Comparison of ENCODE assay signal across 7 cellular contexts in the genomic region with DNA sequence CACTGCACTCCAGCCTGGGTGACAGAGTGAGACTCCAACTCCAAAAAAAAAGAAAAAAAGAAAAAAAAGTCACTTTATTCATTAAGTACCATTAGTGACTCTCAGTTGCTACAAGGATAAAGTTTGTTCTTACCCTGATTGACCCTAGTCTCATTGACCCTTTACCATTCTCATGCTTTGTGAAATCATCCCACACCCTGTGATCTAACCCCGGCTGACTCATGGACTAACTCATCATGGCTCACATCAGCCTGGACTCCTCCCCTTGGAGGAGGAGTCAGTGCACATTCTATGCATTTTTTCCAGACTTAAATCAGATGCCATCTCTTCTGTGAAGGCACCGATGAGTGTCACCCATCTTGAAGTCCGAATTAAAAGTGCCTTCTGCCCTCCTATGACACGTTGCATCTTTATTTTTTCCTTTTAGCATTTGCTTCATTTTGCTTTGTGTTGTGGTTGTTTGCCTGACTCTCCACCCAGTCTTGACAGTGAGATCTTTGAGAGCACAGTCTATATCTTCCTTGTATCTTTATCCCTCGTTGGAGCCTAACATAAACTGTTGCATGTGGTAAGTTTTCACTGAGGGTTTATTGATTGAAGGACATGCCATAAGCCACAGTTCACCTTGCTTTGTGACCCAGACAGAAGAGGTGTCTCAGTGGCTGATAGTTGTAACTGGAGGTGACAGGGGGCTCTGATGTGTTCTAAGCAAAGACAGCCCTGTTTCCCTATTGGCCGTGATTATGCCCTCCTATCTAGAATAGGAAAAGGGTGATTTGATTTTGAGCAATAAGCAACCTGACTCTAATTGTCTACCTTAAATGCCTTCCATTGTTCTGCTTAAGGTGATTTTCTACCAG.
DNase-seq lines count a peak whose midpoint lies in the region; ATAC-seq and TF ChIP-seq lines count a peak whose summit lies in the region.

No MANE protein-coding gene starts in this region.

- POLR2A ChIA-PET in activated CD4-positive, alpha-beta T cell treated with anti-CD3 and anti-CD28 coated beads, Interleukin-2, amount 10 ng/mL, durations not matched to agents 7 days and 5 days (lab: Charles Lee) = no interaction called here

- CTCF ChIA-PET in activated CD4-positive, alpha-beta T cell treated with anti-CD3 and anti-CD28 coated beads, Interleukin-2, amount 10 ng/mL, durations not matched to agents 7 days and 5 days (lab: Charles Lee) = interaction anchor here (0.6 to 1.8 kb wide), 3 partner anchors 9 to 11 kb away, joined by 3 to 5 read pairs (median 4); no protein-coding TSS in a partner anchor

- H3K4me3 Mint-ChIP-seq in activated CD4-positive, alpha-beta T cell treated with anti-CD3 and anti-CD28 coated beads, Interleukin-2, amount 10 ng/mL, durations not matched to agents 7 days and 5 days = no peak overlapping the region

- no peak overlapping the region for H3K4me3 ChIP-seq in foreskin fibroblast (ENCODE audit: low read depth in 1 of 2, low read length in 2 of 2)

- ATAC-seq in GM21367 (IDR thresholded peaks at IDR 0.05; ENCODE audit: unreplicated experiment) = peak; percentile 10

- H3K27ac Mint-ChIP-seq in activated CD4-positive, alpha-beta T cell treated with anti-CD3 and anti-CD28 coated beads, Interleukin-2, amount 10 ng/mL, durations not matched to agents 7 days and 5 days = peak overlapping the region; percentile 47

- no peaks in the 10 kb centered on the region for H3K9me3 Mint-ChIP-seq in activated CD4-positive, alpha-beta T cell treated with anti-CD3 and anti-CD28 coated beads, Interleukin-2, amount 10 ng/mL, durations not matched to agents 7 days and 5 days

- H3K4me1 Mint-ChIP-seq in activated CD4-positive, alpha-beta T cell treated with anti-CD3 and anti-CD28 coated beads, Interleukin-2, amount 10 ng/mL, durations not matched to agents 7 days and 5 days = peaks cover 19% of the 10 kb centered on the region

- no peaks in the 10 kb centered on the region for H3K27me3 Mint-ChIP-seq in activated CD4-positive, alpha-beta T cell treated with anti-CD3 and anti-CD28 coated beads, Interleukin-2, amount 10 ng/mL, durations not matched to agents 7 days and 5 days

- H3K36me3 Mint-ChIP-seq in activated CD4-positive, alpha-beta T cell treated with anti-CD3 and anti-CD28 coated beads, Interleukin-2, amount 10 ng/mL, durations not matched to agents 7 days and 5 days (ENCODE audit: low read depth) = peaks cover 11% of the 10 kb centered on the region

- no peak for TF ChIP-seq CTCF in foreskin fibroblast (IDR thresholded peaks at IDR 0.05; ENCODE audit: low read depth, low read length)

- peak; percentile 25 for DNase-seq in HuH-7.5 (ENCODE audit: low spot score)
- DNase-seq in activated CD4-positive, alpha-beta T cell treated with anti-CD3 and anti-CD28 coated beads, Interleukin-2, amount 10 ng/mL, durations not matched to agents 7 days and 5 days = peak; percentile 13
- DNase-seq in foreskin fibroblast = peak; percentile 95 to 96
- peak; percentile 34 to 60 (median 55) for DNase-seq in stimulated activated CD4-positive, alpha-beta T cell treated with anti-CD3 and anti-CD28 coated beads, Interleukin-12 subunit alpha, Interleukin-12 subunit beta, amount 100 ng/mL, for 48 hours (ENCODE audit: low read depth in 2 of 3, low spot score in 1 of 3)
- DNase-seq in activated gamma-delta T cell treated with Interleukin-2 at 50 U/mL for 16 hours = no peak
- DNase-seq in Ammon's horn (ENCODE audit: low spot score) = no peak

Comparison
In these comparisons a context has a peak if more than half of its experiments do, and no peak if none do; other contexts are left out.
1. DNase-seq: peak in HuH-7.5 (single experiment), activated CD4-positive, alpha-beta T cell treated with anti-CD3 and anti-CD28 coated beads, Interleukin-2, amount 10 ng/mL, durations not matched to agents 7 days and 5 days (single experiment), foreskin fibroblast (2 of 2) and stimulated activated CD4-positive, alpha-beta T cell treated with anti-CD3 and anti-CD28 coated beads, Interleukin-12 subunit alpha, Interleukin-12 subunit beta, amount 100 ng/mL, for 48 hours (3 of 3); none in activated gamma-delta T cell treated with Interleukin-2 at 50 U/mL for 16 hours (single experiment) and Ammon's horn (single experiment).